ENCODE assay signal across 17 cellular contexts in the genomic region with DNA sequence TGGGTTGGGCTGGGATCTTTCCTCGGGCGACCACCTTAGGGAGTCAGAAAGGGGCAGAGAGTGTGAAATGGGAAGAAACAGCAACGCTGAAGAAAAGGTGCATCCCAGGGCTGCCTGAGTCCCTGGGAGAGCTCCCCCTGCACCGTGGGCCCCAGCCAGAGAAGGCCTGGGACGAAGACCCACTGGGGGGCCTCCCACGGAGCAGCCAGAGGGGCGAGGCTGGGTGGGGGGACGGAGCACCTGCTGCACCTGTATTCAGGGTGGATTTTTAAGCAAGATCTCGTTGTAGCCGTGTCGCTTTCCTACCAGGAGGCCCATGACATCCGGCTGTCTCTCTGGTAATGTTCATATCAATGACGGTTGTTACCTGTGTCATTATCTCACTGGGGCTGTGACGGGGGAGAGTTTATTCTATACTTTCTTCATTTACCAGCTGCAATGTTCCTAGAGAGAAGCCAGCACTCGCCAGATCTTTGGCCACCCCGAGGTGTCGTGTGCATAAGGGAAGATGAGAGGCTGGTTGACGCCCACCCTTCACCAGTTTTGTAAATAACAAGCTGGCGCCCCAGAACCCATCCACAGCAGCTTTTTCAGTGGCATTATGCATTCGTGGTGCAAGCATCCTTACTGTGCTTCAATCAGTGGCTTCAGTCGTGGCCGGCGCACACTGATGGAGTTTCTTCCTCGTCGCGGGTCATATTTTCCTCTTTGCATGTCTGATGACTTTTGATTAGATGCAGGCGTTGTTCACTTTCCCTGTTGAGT. TPM values are rescaled to one million over a fixed set of nuclear protein-coding genes. Genes with fewer than 3 reads are reported as not detected.
A peak's percentile ranks its signal among the peaks of the same experiment; 100 is the strongest.
DNase-seq lines count a peak whose midpoint lies in the region; ATAC-seq and FAIRE-seq lines count a peak whose summit lies in the region.
"Had no signal": no experiment of that assay in that cellular context is flagged by ENCODE, and none has a peak within 500 bp of the region (broad histone marks: within the 10 kb centered on the region; RNA-seq: fewer than 3 reads in every experiment).

No MANE protein-coding gene starts in this region.

- H2BK12ac ChIP-seq in mesenchymal stem cell (ENCODE audit: low read length in 2 of 2), result peak overlapping the region in 1 of 2 experiments; percentile 29

- H3K4me1 Mint-ChIP-seq in activated CD4-positive, alpha-beta memory T cell treated with anti-CD3 and anti-CD28 coated beads for 36 hours (ENCODE audit: low read depth), result peaks cover 14% of the 10 kb centered on the region

- no peak overlapping the region for H3K9ac ChIP-seq in GM23248
- peak overlapping the region; percentile 47 for H3K9ac ChIP-seq in mesenchymal stem cell (ENCODE audit: low read length)

- H4K91ac ChIP-seq in mesenchymal stem cell (ENCODE audit: low read length), result no peak overlapping the region

- H3K27me3 ChIP-seq in ACC112 (ENCODE audit: insufficient read depth, low read length), result no peaks in the 10 kb centered on the region
- no peaks in the 10 kb centered on the region for H3K27me3 ChIP-seq in GM23248 (replicated peaks; ENCODE audit: insufficient read depth)
- H3K27me3 ChIP-seq in mesenchymal stem cell (ENCODE audit: control insufficient read depth in 1 of 2, insufficient read depth in 1 of 2, low read length in 2 of 2), result peaks cover 3 to 19% of the 10 kb centered on the region in 2 experiments
- no peaks in the 10 kb centered on the region for H3K27me3 ChIP-seq in HAP-1 (ENCODE audit: low read depth)
- peaks cover 0 to 1% of the 10 kb centered on the region in 2 donors for H3K27me3 ChIP-seq in small intestine (ENCODE audit: control insufficient read depth in 2 of 2, insufficient read depth in 2 of 2, low read length in 2 of 2)
- H3K27me3 ChIP-seq: MG63, ovary, SJCRH30 had no signal

- H3K36me3 ChIP-seq in ACC112 (ENCODE audit: insufficient read depth, low read length) (no peaks in the 10 kb centered on the region), GM23248 (ENCODE audit: low read depth) (no peaks in the 10 kb centered on the region), mesenchymal stem cell (ENCODE audit: control insufficient read depth in 1 of 2, insufficient read depth in 2 of 2, low read depth in 1 of 2, low read length in 2 of 2) (no peaks in the 10 kb centered on the region), HAP-1 (replicated peaks) (no peaks in the 10 kb centered on the region), small intestine (ENCODE audit: control insufficient read depth in 2 of 2, insufficient read depth in 2 of 2, low read length in 2 of 2) (peaks cover 0 to 2% of the 10 kb centered on the region in 2 donors)
- H3K36me3 ChIP-seq: MG63, ovary, SJCRH30 had no signal

- no peak overlapping the region for H2BK15ac ChIP-seq in mesenchymal stem cell (ENCODE audit: low read depth, poor library complexity, severe bottlenecking)

- no peak overlapping the region for H2BK5ac ChIP-seq in mesenchymal stem cell (ENCODE audit: low read depth, low read length, poor library complexity, severe bottlenecking)

- H2BK120ac ChIP-seq in mesenchymal stem cell (ENCODE audit: low read depth, low read length), result no peak overlapping the region

- DNase-seq in GM23248 (no peak), mesenchymal stem cell (no peak), NCI-H1092 treated with DMSO at 0.1 percent for 48 hours (lab: John Stamatoyannopoulos, UW) (no peak), HAP-1 (ENCODE audit: low spot score in 2 of 2) (no peak), small intestine (no peak)
- DNase-seq in activated CD4-positive, alpha-beta memory T cell treated with anti-CD3 and anti-CD28 coated beads for 36 hours, result no peak
- DNase-seq: DMS153, glutamatergic neuron, MG63, NCI-H2029 treated with DMSO at 0.1 percent for 48 hours, ovary, SJCRH30 had no signal

- H3K14ac ChIP-seq in mesenchymal stem cell (ENCODE audit: low read length in 2 of 2), result no peak overlapping the region

- no peak for ATAC-seq in GM21576 (IDR thresholded peaks at IDR 0.05; ENCODE audit: unreplicated experiment)

- H3K9me3 ChIP-seq in GM23248 (ENCODE audit: low read depth) (no peaks in the 10 kb centered on the region), mesenchymal stem cell (ENCODE audit: control insufficient read depth, low read length) (no peaks in the 10 kb centered on the region), HAP-1 (no peaks in the 10 kb centered on the region), small intestine (ENCODE audit: control insufficient read depth, low read depth) (no peaks in the 10 kb centered on the region)
- H3K9me3 ChIP-seq: MG63, ovary, SJCRH30 had no signal

- no peak overlapping the region for H3K23ac ChIP-seq in mesenchymal stem cell (ENCODE audit: low read length in 2 of 2)

- CTCF ChIA-PET in activated CD4-positive, alpha-beta memory T cell treated with anti-CD3 and anti-CD28 coated beads for 36 hours (lab: Charles Lee), result interaction anchor here (1.9 kb wide), 1 partner anchor 16 kb away, joined by 7 read pairs; no protein-coding TSS in a partner anchor

- H3K27me3 Mint-ChIP-seq in activated CD4-positive, alpha-beta memory T cell treated with anti-CD3 and anti-CD28 coated beads for 36 hours, result no peaks in the 10 kb centered on the region

- in situ Hi-C loops in GM23248 (cut with MboI) (no loop called here), HAP-1 (cut with MboI; ENCODE audit: low sequenced_read_pairs) (no loop called here)

- peaks cover under 1% of the 10 kb centered on the region for H3K79me1 ChIP-seq in mesenchymal stem cell (replicated peaks; ENCODE audit: low read length, poor library complexity, severe bottlenecking)

- intact Hi-C loops in activated CD4-positive, alpha-beta memory T cell treated with anti-CD3 and anti-CD28 coated beads for 36 hours (cut with micrococcal nuclease), result no loop called here

- H3K36me3 Mint-ChIP-seq in activated CD4-positive, alpha-beta memory T cell treated with anti-CD3 and anti-CD28 coated beads for 36 hours, result no peaks in the 10 kb centered on the region

- H4K20me1 ChIP-seq in GM23248 (ENCODE audit: insufficient read depth), result no peaks in the 10 kb centered on the region

- FAIRE-seq in small intestine (lab: Jason Lieb, UNC), result no peak

- no peak overlapping the region for H2AFZ ChIP-seq in ACC112 (ENCODE audit: low read length, unreplicated experiment)
- H2AFZ ChIP-seq in GM23248, result peak overlapping the region; percentile 26; the same call in 1 of the 2 replicates
- no peak overlapping the region for H2AFZ ChIP-seq in mesenchymal stem cell (ENCODE audit: low read depth, low read length)

- no peak overlapping the region for H3K18ac ChIP-seq in mesenchymal stem cell (ENCODE audit: low read depth in 1 of 2, low read length in 2 of 2)

- H3K4me3 Mint-ChIP-seq in activated CD4-positive, alpha-beta memory T cell treated with anti-CD3 and anti-CD28 coated beads for 36 hours, result no peak overlapping the region

- H3K4me3 ChIP-seq in ACC112 (ENCODE audit: low read depth, low read length) (no peak overlapping the region), GM23248 (no peak overlapping the region), mesenchymal stem cell (ENCODE audit: insufficient read depth in 1 of 2, low read depth in 1 of 2, low read length in 2 of 2) (peak overlapping the region in 1 of 2 experiments; percentile 43), HAP-1 (no peak overlapping the region), small intestine (ENCODE audit: low read depth in 1 of 2, low read length in 2 of 2) (no peak overlapping the region)
- H3K4me3 ChIP-seq: MG63, ovary, SJCRH30, smooth muscle cell had no signal

- 64 to 69% methylated on average over 26 to 27 of the region's 27 CpGs for WGBS in GM23248 (ENCODE audit: low coverage in 1 of 2, low lambda C conversion rate in 2 of 2, missing lambda C conversion rate in 2 of 2), 2 experiments
- 88% methylated on average over 27 of the region's 27 CpGs for WGBS in mesenchymal stem cell
- 84 to 86% (median 85%) methylated on average over 27 of the region's 27 CpGs for WGBS in small intestine, 3 donors

- no peaks in the 10 kb centered on the region for H3K9me3 Mint-ChIP-seq in activated CD4-positive, alpha-beta memory T cell treated with anti-CD3 and anti-CD28 coated beads for 36 hours
- H3K9me3 Mint-ChIP-seq: stimulated activated naive CD8-positive, alpha-beta T cell treated with anti-CD3 and anti-CD28 coated beads, Interleukin-15, amount 100 ng/mL, for 72 hours had no signal

- no peak overlapping the region for H2AK5ac ChIP-seq in mesenchymal stem cell (ENCODE audit: low read length, severe bottlenecking)

- H3K27ac ChIP-seq in ACC112 (ENCODE audit: low read depth, low read length) (peak overlapping the region; percentile 65), GM23248 (0 out of 2 replicates have a peak overlapping the region, but pooled peaks have one; percentile 18), mesenchymal stem cell (ENCODE audit: low read length, poor library complexity, severe bottlenecking) (no peak overlapping the region), small intestine (ENCODE audit: low read depth in 1 of 2, low read length in 1 of 2) (peak overlapping the region in 1 of 2 donors; percentile 60)
- H3K27ac ChIP-seq: ovary, SJCRH30, VCaP had no signal

- peak overlapping the region in 1 of 2 experiments; percentile 39 for H3K4ac ChIP-seq in mesenchymal stem cell (ENCODE audit: low read depth in 1 of 2, low read length in 2 of 2)

- H3K27ac Mint-ChIP-seq in activated CD4-positive, alpha-beta memory T cell treated with anti-CD3 and anti-CD28 coated beads for 36 hours, result peak overlapping the region; percentile 68
- H3K27ac Mint-ChIP-seq: stimulated activated naive CD8-positive, alpha-beta T cell treated with anti-CD3 and anti-CD28 coated beads, Interleukin-15, amount 100 ng/mL, for 72 hours had no signal

- H3K4me2 ChIP-seq in GM23248 (ENCODE audit: unreplicated experiment) (no peak overlapping the region), mesenchymal stem cell (ENCODE audit: low read length, poor library complexity, severe bottlenecking) (no peak overlapping the region)
- H3K4me2 ChIP-seq: smooth muscle cell had no signal

- H4K8ac ChIP-seq in mesenchymal stem cell (ENCODE audit: low read length), result peak overlapping the region; percentile 1

- no peaks in the 10 kb centered on the region for H3K9me2 ChIP-seq in GM23248 (ENCODE audit: insufficient read depth)

- H3F3A ChIP-seq in GM23248 (ENCODE audit: insufficient read depth), result no peaks in the 10 kb centered on the region

- POLR2A ChIA-PET in activated CD4-positive, alpha-beta memory T cell treated with anti-CD3 and anti-CD28 coated beads for 36 hours (lab: Charles Lee), result interaction anchor here (0.6 to 1.2 kb wide), 2 partner anchors 11 to 583 kb away, joined by 3 read pairs; no protein-coding TSS in a partner anchor

- H3K4me1 ChIP-seq in ACC112 (ENCODE audit: control insufficient read depth, insufficient read depth, low read length, unreplicated experiment) (peaks cover 7% of the 10 kb centered on the region), GM23248 (ENCODE audit: insufficient read depth) (no peaks in the 10 kb centered on the region), mesenchymal stem cell (ENCODE audit: control insufficient read depth, insufficient read depth, low read depth, low read length) (peaks cover 5% of the 10 kb centered on the region), HAP-1 (no peaks in the 10 kb centered on the region), small intestine (ENCODE audit: control insufficient read depth in 2 of 2, insufficient read depth in 1 of 2, low read depth in 1 of 2, low read length in 1 of 2) (no peaks in the 10 kb centered on the region)
- H3K4me1 ChIP-seq: SJCRH30 had no signal

- H3K79me2 ChIP-seq in ACC112 (ENCODE audit: control insufficient read depth, insufficient read depth, low read length, unreplicated experiment) (no peaks in the 10 kb centered on the region), GM23248 (ENCODE audit: insufficient read depth) (no peaks in the 10 kb centered on the region)

RNA-seq across cellular contexts. Expression of gene PCGF3, which starts 5.6 kb away (rescaled TPM):
- 26.0 and 36.9 TPM in 2 replicates for total RNA-seq in GM23248 (2014; rRNA removed; shearing (Covaris generic))
- polyA plus RNA-seq in GM23248 (2016; fragmentation: Nextera tagmentation; extraction: Ambion mirVana) (21.0 TPM in 2 replicates), small intestine (10 to 100 TPM; 27.3 to 71.6 (median 40.6) TPM)
- total RNA-seq in activated CD4-positive, alpha-beta memory T cell treated with anti-CD3 and anti-CD28 coated beads for 36 hours, result 10 to 100 TPM; 27.8 to 29.3 TPM
- 33.6 TPM for polyA plus RNA-seq in mesenchymal stem cell (2013, experiment 1 of 2)
- polyA plus RNA-seq in mesenchymal stem cell (2013, experiment 2 of 2), result 32.1 TPM

RNA-seq across cellular contexts. Expression of gene SLC49A3, which starts 11.0 kb away (rescaled TPM):
- total RNA-seq in GM23248 (2014; rRNA removed; shearing (Covaris generic)), result 9.1 and 12.5 TPM in 2 replicates
- polyA plus RNA-seq in GM23248 (2016; fragmentation: Nextera tagmentation; extraction: Ambion mirVana) (5.2 and 5.3 TPM in 2 replicates), small intestine (1 to 10 TPM; 3.4 to 7.8 (median 3.5) TPM)
- under 1 TPM in 1 of 2 experiments, not detected in 1; 0.19 TPM for total RNA-seq in activated CD4-positive, alpha-beta memory T cell treated with anti-CD3 and anti-CD28 coated beads for 36 hours
- 1.4 TPM for polyA plus RNA-seq in mesenchymal stem cell (2013, experiment 1 of 2)
- 1.3 TPM for polyA plus RNA-seq in mesenchymal stem cell (2013, experiment 2 of 2)
- total RNA-seq: SJCRH30 had no signal

RNA-seq across cellular contexts. Expression of gene MYL5, which starts 25.7 kb away (rescaled TPM):
- total RNA-seq in GM23248 (2014; rRNA removed; shearing (Covaris generic)), result 14.9 and 21.9 TPM in 2 replicates
- polyA plus RNA-seq in GM23248 (2016; fragmentation: Nextera tagmentation; extraction: Ambion mirVana) (24.5 and 29.3 TPM in 2 replicates), small intestine (100 to 1,000 TPM in 2 of 3 donors, 10 to 100 TPM in 1; 36.1 to 316 (median 266) TPM)
- 10 to 100 TPM; 12.4 to 13.0 TPM for total RNA-seq in activated CD4-positive, alpha-beta memory T cell treated with anti-CD3 and anti-CD28 coated beads for 36 hours
- 15.0 TPM for polyA plus RNA-seq in mesenchymal stem cell (2013, experiment 1 of 2)
- 13.1 TPM for polyA plus RNA-seq in mesenchymal stem cell (2013, experiment 2 of 2)

RNA-seq across cellular contexts. Expression of gene ATP5ME, which starts 25.9 kb away (rescaled TPM):
- 15.6 and 26.3 TPM in 2 replicates for total RNA-seq in GM23248 (2014; rRNA removed; shearing (Covaris generic))
- polyA plus RNA-seq in GM23248 (2016; fragmentation: Nextera tagmentation; extraction: Ambion mirVana) (472 and 478 TPM in 2 replicates), small intestine (1,000 to 10,000 TPM in 1 of 3 donors, 100 to 1,000 TPM in 2; 806 to 1,305 (median 980) TPM)
- 100 to 1,000 TPM; 245 to 254 TPM for total RNA-seq in activated CD4-positive, alpha-beta memory T cell treated with anti-CD3 and anti-CD28 coated beads for 36 hours
- polyA plus RNA-seq in mesenchymal stem cell (2013, experiment 1 of 2), result 1,109 TPM
- polyA plus RNA-seq in mesenchymal stem cell (2013, experiment 2 of 2), result 1,079 TPM
